Comparison of ENCODE assay signal across 28 cellular contexts in the genomic region with DNA sequence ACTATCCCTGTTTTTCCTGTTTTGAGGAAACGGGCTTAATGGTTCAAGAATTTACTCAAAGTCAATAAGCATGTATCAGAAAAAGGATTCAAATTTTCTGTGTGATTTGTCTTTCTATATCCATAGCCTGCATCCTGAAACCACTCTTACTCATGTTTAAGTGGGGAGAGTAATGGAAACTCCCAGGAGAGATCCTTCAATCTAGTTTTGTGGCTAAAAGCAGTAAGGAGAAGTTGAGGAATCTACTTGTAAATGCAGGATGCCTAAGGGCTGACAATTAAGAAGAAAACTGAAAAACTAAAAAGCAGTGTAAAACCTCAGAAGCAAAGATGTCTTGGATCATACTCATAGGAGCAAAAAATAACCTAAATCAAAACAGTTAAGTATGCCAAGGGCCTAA.
"Had no signal": no experiment of that assay in that cellular context is flagged by ENCODE, and none has a peak within 500 bp of the region (broad histone marks: within the 10 kb centered on the region; RNA-seq: fewer than 3 reads in every experiment).

No MANE protein-coding gene starts in this region.

- H3K4me3 ChIP-seq: left ventricle myocardium inferior, lung, neural progenitor cell, ovary, right atrium auricular region, right lobe of liver, skin epidermis, stomach, testis, thyroid gland, transverse colon, upper lobe of right lung had no signal

- H3K9ac ChIP-seq: neural progenitor cell had no signal

- ATAC-seq: natural killer cell; right lobe of liver; stimulated activated naive B cell treated with anti-CD40 and anti-IgM and Interleukin-4, amounts not matched to agents 10 μg/mL and 1 μg/mL and 100 μg/mL, for 72 hours; stimulated activated naive CD8-positive, alpha-beta T cell treated with anti-CD3 and anti-CD28 coated beads, Interleukin-15, Interleukin-2, amounts not matched to agents 100 U/mL and 50 U/mL, for 24 hours; upper lobe of right lung had no signal

- H3K27ac ChIP-seq: left ventricle myocardium inferior, neural progenitor cell, neutrophil, ovary, right atrium auricular region, right lobe of liver, skin epidermis, stomach, testis, thyroid gland, transverse colon, upper lobe of right lung had no signal

- H3K4me1 ChIP-seq: left ventricle myocardium inferior, neural progenitor cell, right atrium auricular region, testis, upper lobe of right lung had no signal

- H3K27me3 Mint-ChIP-seq: naive B cell, progenitor cell of endocrine pancreas had no signal

- H3K9me3 Mint-ChIP-seq: naive B cell; natural killer cell; nephron progenitor cell; neural progenitor cell; stimulated activated naive B cell treated with anti-CD40 and anti-IgM and Interleukin-4, amounts not matched to agents 10 μg/mL and 1 μg/mL and 100 μg/mL, for 72 hours had no signal

- H3K4me3 Mint-ChIP-seq: mesothelial cell of epicardium; naive B cell; natural killer cell; nephron progenitor cell; neural progenitor cell; stimulated activated naive B cell treated with anti-CD40 and anti-IgM and Interleukin-4, amounts not matched to agents 10 μg/mL and 1 μg/mL and 100 μg/mL, for 72 hours had no signal

- H3K27ac Mint-ChIP-seq: mesothelial cell of epicardium; naive B cell; natural killer cell; neural progenitor cell; progenitor cell of endocrine pancreas; stimulated activated naive B cell treated with anti-CD40 and anti-IgM and Interleukin-4, amounts not matched to agents 10 μg/mL and 1 μg/mL and 100 μg/mL, for 72 hours had no signal

- H3K36me3 ChIP-seq: ovary, right lobe of liver had no signal

- H3K4me1 Mint-ChIP-seq: naive B cell, neural progenitor cell had no signal

- DNase-seq: islet precursor cell; left ventricle myocardium inferior; mesendoderm; naive B cell; natural killer cell; nephron progenitor cell; occipital lobe; ovary; right lobe of liver; stimulated activated CD4-positive, alpha-beta T cell treated with anti-CD3 and anti-CD28 coated beads, Interleukin-12 subunit alpha, Interleukin-12 subunit beta, amount 100 ng/mL, for 4 hours; stimulated activated CD4-positive, alpha-beta T cell treated with anti-CD3 and anti-CD28 coated beads, Interleukin-15, amount 100 ng/mL, for 24 hours; stimulated activated CD4-positive, alpha-beta T cell treated with anti-CD3 and anti-CD28 coated beads, Interleukin-2, amount 100 ng/mL, for 24 hours; stimulated activated CD4-positive, alpha-beta T cell treated with anti-CD3 and anti-CD28 coated beads, Interleukin-4, amount 100 ng/mL, for 1 hour; stimulated activated naive B cell treated with anti-CD40 and anti-IgM and Interleukin-4, amounts not matched to agents 10 μg/mL and 1 μg/mL and 100 μg/mL, for 72 hours; stimulated activated naive CD8-positive, alpha-beta T cell treated with anti-CD3 and anti-CD28 coated beads, Interleukin-15, Interleukin-2, amounts not matched to agents 100 U/mL and 50 U/mL, for 24 hours; stomach; testis; thyroid gland; transverse colon; upper lobe of right lung had no signal

- H3K4me2 ChIP-seq: neural progenitor cell had no signal

- H3K9me3 ChIP-seq: left ventricle myocardium inferior, neutrophil, ovary, right atrium auricular region, right lobe of liver, stomach, testis, thyroid gland, transverse colon, upper lobe of right lung had no signal

- H3K27me3 ChIP-seq: neural progenitor cell, neutrophil, ovary, right atrium auricular region, right lobe of liver, stomach, testis, thyroid gland, transverse colon, upper lobe of right lung had no signal

- H2AFZ ChIP-seq: neural progenitor cell had no signal

- FAIRE-seq: urothelium cell line had no signal
